Comparison of ENCODE assay signal across 20 cellular contexts in genomic region chr19:33465371-33465770, GRCh38. TPM values are rescaled to one million over a fixed set of nuclear protein-coding genes. Genes with fewer than 3 reads are reported as not detected.
DNase-seq lines count a peak whose midpoint lies in the region; ATAC-seq, FAIRE-seq and TF ChIP-seq lines count a peak whose summit lies in the region.
"Had no signal": no experiment of that assay in that cellular context is flagged by ENCODE, and none has a peak within 500 bp of the region (broad histone marks: within the 10 kb centered on the region; RNA-seq: fewer than 3 reads in every experiment).

No MANE protein-coding gene starts in this region.

- H3K27ac ChIP-seq in right lobe of liver, result no peak overlapping the region
- no peak overlapping the region for H3K27ac ChIP-seq in HepG2 (ENCODE audit: extremely low read length, insufficient read depth, low read length)
- H3K27ac ChIP-seq: RWPE1 had no signal

- TF ChIP-seq CTCF in right lobe of liver (IDR thresholded peaks at IDR 0.05) (no peak), HepG2 (CRISPR knock-in tag; IDR thresholded peaks at IDR 0.05) (no peak), osteocyte (IDR thresholded peaks at IDR 0.05) (no peak)

- in situ Hi-C loops in HepG2 (cut with HindIII; ENCODE audit: extremely low pct_ligation_motif_present, low pct_unique_long_range_greater_than_20kb), result no loop called here

- no peak for ATAC-seq in activated CD8-positive, alpha-beta memory T cell treated with anti-CD3 and anti-CD28 coated beads, Interleukin-2, amount 10 ng/mL, durations not matched to agents 7 days and 5 days
- ATAC-seq in right lobe of liver, result no peak
- no peak for ATAC-seq in HepG2
- ATAC-seq: HCT116, Panc1 had no signal

- H4K20me1 ChIP-seq in HepG2 (ENCODE audit: insufficient read depth, low read length), result no peaks in the 10 kb centered on the region

- POLR2A ChIA-PET in HepG2 (lab: Yijun Ruan, JAX), result no interaction called here

- no peaks in the 10 kb centered on the region for H3K36me3 Mint-ChIP-seq in activated CD8-positive, alpha-beta memory T cell treated with anti-CD3 and anti-CD28 coated beads, Interleukin-2, amount 10 ng/mL, durations not matched to agents 7 days and 5 days
- peaks cover 8% of the 10 kb centered on the region for H3K36me3 Mint-ChIP-seq in osteocyte (ENCODE audit: unreplicated experiment)

- no peaks in the 10 kb centered on the region for H3K9me3 ChIP-seq in right lobe of liver
- no peaks in the 10 kb centered on the region for H3K9me3 ChIP-seq in HepG2 (ENCODE audit: low read length)

- CTCF ChIA-PET in activated CD8-positive, alpha-beta memory T cell treated with anti-CD3 and anti-CD28 coated beads, Interleukin-2, amount 10 ng/mL, durations not matched to agents 7 days and 5 days (lab: Charles Lee), result no interaction called here
- CTCF ChIA-PET in HepG2 (lab: Yijun Ruan, JAX; ENCODE audit: low intra/inter-chr PET ratio, low total read pairs), result no interaction called here

- no peak for FAIRE-seq in HepG2 (lab: Jason Lieb, UNC)
- FAIRE-seq: GM19239, H1 had no signal

- H3K9me3 Mint-ChIP-seq in activated CD8-positive, alpha-beta memory T cell treated with anti-CD3 and anti-CD28 coated beads, Interleukin-2, amount 10 ng/mL, durations not matched to agents 7 days and 5 days (ENCODE audit: low read depth), result no peaks in the 10 kb centered on the region
- no peaks in the 10 kb centered on the region for H3K9me3 Mint-ChIP-seq in osteocyte (ENCODE audit: unreplicated experiment)

- peak; percentile 17 for DNase-seq in activated CD8-positive, alpha-beta memory T cell treated with anti-CD3 and anti-CD28 coated beads, Interleukin-2, amount 50 U/mL, for 48 hours
- DNase-seq in activated CD8-positive, alpha-beta memory T cell treated with anti-CD3 and anti-CD28 coated beads, Interleukin-2, amount 10 ng/mL, durations not matched to agents 7 days and 5 days, result no peak
- DNase-seq in right lobe of liver (peak in 2 of 3 donors; percentile 21 to 25), HepG2 (ENCODE audit: low spot score) (no peak), osteocyte (ENCODE audit: extremely low spot score, unreplicated experiment) (peak; percentile 74), SHP77 (lab: John Stamatoyannopoulos, UW) (no peak), SKM-1 treated with dmso at 0.1 percent for 144 hours (lab: John Stamatoyannopoulos, UW; ENCODE audit: unreplicated experiment) (no peak)
- DNase-seq: Calu3, Karpas-422, NCI-H1436 treated with DMSO at 0.1 percent for 48 hours, NCI-H187 treated with DMSO at 0.1 percent for 48 hours, NCI-H2171 treated with DMSO at 0.1 percent for 48 hours, NCI-H345, NCI-H510A treated with DMSO at 0.1 percent for 48 hours, SIG-M5 had no signal

- H3K4me1 ChIP-seq in right lobe of liver (no peaks in the 10 kb centered on the region), HepG2 (ENCODE audit: insufficient read depth, low read length) (no peaks in the 10 kb centered on the region)

- H3K27me3 Mint-ChIP-seq in activated CD8-positive, alpha-beta memory T cell treated with anti-CD3 and anti-CD28 coated beads, Interleukin-2, amount 10 ng/mL, durations not matched to agents 7 days and 5 days, result no peaks in the 10 kb centered on the region
- no peaks in the 10 kb centered on the region for H3K27me3 Mint-ChIP-seq in osteocyte (ENCODE audit: unreplicated experiment)

- no peak overlapping the region for H3K27ac Mint-ChIP-seq in activated CD8-positive, alpha-beta memory T cell treated with anti-CD3 and anti-CD28 coated beads, Interleukin-2, amount 10 ng/mL, durations not matched to agents 7 days and 5 days
- H3K27ac Mint-ChIP-seq in osteocyte (ENCODE audit: unreplicated experiment), result no peak overlapping the region

- no peaks in the 10 kb centered on the region for H3K27me3 ChIP-seq in right lobe of liver
- no peaks in the 10 kb centered on the region for H3K27me3 ChIP-seq in HepG2 (ENCODE audit: control insufficient read depth in 1 of 2, insufficient read depth in 2 of 2, low read length in 2 of 2)

- no peak overlapping the region for H3K4me2 ChIP-seq in HepG2 (ENCODE audit: low read depth, low read length)

- no TSS peak for BruUV-seq in HepG2 (replicated peaks; lab: Mats Ljungman, UMichigan)

- H3K4me3 Mint-ChIP-seq in activated CD8-positive, alpha-beta memory T cell treated with anti-CD3 and anti-CD28 coated beads, Interleukin-2, amount 10 ng/mL, durations not matched to agents 7 days and 5 days, result no peak overlapping the region
- H3K4me3 Mint-ChIP-seq in osteocyte (ENCODE audit: unreplicated experiment), result no peak overlapping the region

- H3K36me3 ChIP-seq in right lobe of liver (peaks cover 0 to 39% (median 18%) of the 10 kb centered on the region in 4 donors), HepG2 (replicated peaks in 1 of 2; ENCODE audit: control insufficient read depth in 1 of 2, insufficient read depth in 2 of 2, low read length in 2 of 2) (peaks cover 4 to 12% of the 10 kb centered on the region in 2 experiments; a peak in 4 of 5 replicates)

- H3K79me2 ChIP-seq in HepG2 (ENCODE audit: insufficient read depth, low read length), result no peaks in the 10 kb centered on the region

- no peak for TF ChIP-seq RAD21 in HepG2 (CRISPR knock-in tag; IDR thresholded peaks at IDR 0.05)

- WGBS in right lobe of liver (ENCODE audit: insufficient coverage, low coverage, low lambda C conversion rate, missing lambda C conversion rate), result 98% methylated on average over 5 of the region's 9 CpGs
- WGBS in HepG2 (ENCODE audit: low lambda C conversion rate), result 100% methylated on average over 7 of the region's 9 CpGs

- H3K9ac ChIP-seq in HepG2 (ENCODE audit: insufficient read depth, low read depth, low read length), result no peak overlapping the region

- no peaks in the 10 kb centered on the region for H3K4me1 Mint-ChIP-seq in activated CD8-positive, alpha-beta memory T cell treated with anti-CD3 and anti-CD28 coated beads, Interleukin-2, amount 10 ng/mL, durations not matched to agents 7 days and 5 days
- H3K4me1 Mint-ChIP-seq in osteocyte (ENCODE audit: unreplicated experiment), result no peaks in the 10 kb centered on the region

- intact Hi-C loops in right lobe of liver (cut with DNase I) (no loop called here), HepG2 (cut with micrococcal nuclease; ENCODE audit: unreplicated experiment) (no loop called here)

- H3K4me3 ChIP-seq in right lobe of liver (no peak overlapping the region), HepG2 (replicated peaks in 1 of 3; ENCODE audit: insufficient read depth in 1 of 3, low read depth in 2 of 3, low read length in 3 of 3) (no peak overlapping the region)

- TF ChIP-seq POLR2A in right lobe of liver (IDR thresholded peaks at IDR 0.05) (no peak), HepG2 (IDR thresholded peaks at IDR 0.05; ENCODE audit: insufficient read depth in 1 of 2, low read depth in 2 of 2, low read length in 2 of 2) (no peak)

- TF ChIP-seq EP300 in HepG2 (IDR thresholded peaks at IDR 0.05; ENCODE audit: low read depth in 2 of 2, low read length in 2 of 2) (no peak), HepG2 (CRISPR knock-in tag; IDR thresholded peaks at IDR 0.05; ENCODE audit: borderline replicate concordance) (no peak)

- no peak overlapping the region for H2AFZ ChIP-seq in HepG2 (ENCODE audit: low read length)

TF ChIP-seq in HepG2, 621 proteins besides CTCF, POLR2A, EP300 and RAD21 (continues in another document):
- no peak for TF ChIP-seq RBM22 (optimal IDR thresholded peaks at IDR 0.05; ENCODE audit: low read length)
- no peak for TF ChIP-seq TP53 (CRISPR knock-in tag; conservative IDR thresholded peaks at IDR 0.05)
- TF ChIP-seq, protein P1, sequence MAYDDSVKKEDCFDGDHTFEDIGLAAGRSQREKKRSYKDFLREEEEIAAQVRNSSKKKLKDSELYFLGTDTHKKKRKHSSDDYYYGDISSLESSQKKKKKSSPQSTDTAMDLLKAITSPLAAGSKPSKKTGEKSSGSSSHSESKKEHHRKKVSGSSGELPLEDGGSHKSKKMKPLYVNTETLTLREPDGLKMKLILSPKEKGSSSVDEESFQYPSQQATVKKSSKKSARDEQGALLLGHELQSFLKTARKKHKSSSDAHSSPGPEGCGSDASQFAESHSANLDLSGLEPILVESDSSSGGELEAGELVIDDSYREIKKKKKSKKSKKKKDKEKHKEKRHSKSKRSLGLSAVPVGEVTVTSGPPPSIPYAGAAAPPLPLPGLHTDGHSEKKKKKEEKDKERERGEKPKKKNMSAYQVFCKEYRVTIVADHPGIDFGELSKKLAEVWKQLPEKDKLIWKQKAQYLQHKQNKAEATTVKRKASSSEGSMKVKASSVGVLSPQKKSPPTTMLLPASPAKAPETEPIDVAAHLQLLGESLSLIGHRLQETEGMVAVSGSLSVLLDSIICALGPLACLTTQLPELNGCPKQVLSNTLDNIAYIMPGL (CRISPR knock-in tag; IDR thresholded peaks at IDR 0.05; ENCODE audit: borderline replicate concordance in 1 of 2, low read depth in 1 of 2), result no peak
- no peak for TF ChIP-seq BORCS8-MEF2B (CRISPR knock-in tag; IDR thresholded peaks at IDR 0.05)
- no peak for TF ChIP-seq ZNF136 (CRISPR knock-in tag; IDR thresholded peaks at IDR 0.05; ENCODE audit: low read depth)

RNA-seq across cellular contexts. Expression of gene PEPD, which starts 56.2 kb away (rescaled TPM):
- 10 to 100 TPM; 14.9 to 20.3 TPM for total RNA-seq in activated CD8-positive, alpha-beta memory T cell treated with anti-CD3 and anti-CD28 coated beads, Interleukin-2, amount 10 ng/mL, durations not matched to agents 7 days and 5 days
- total RNA-seq in right lobe of liver, result 100 to 1,000 TPM; 121 to 261 (median 167) TPM
- 75.1 and 81.0 TPM in 2 replicates for total RNA-seq in HepG2 (2016; rRNA removed; fragmentation: Illumina TruSeq; extraction: Trizol)
- 12.2 and 14.5 TPM in 2 replicates for total RNA-seq in HepG2 (2016; cell fraction: cytosol; rRNA removed; fragmentation: Illumina TruSeq; extraction: Trizol; ENCODE audit: low read depth)
- total RNA-seq in HepG2 (2016; cell fraction: insoluble cytoplasmic fraction; rRNA removed; fragmentation: Illumina TruSeq; extraction: Trizol), result 76.9 and 79.4 TPM in 2 replicates
- total RNA-seq in HepG2 (2016; cell fraction: membrane; rRNA removed; fragmentation: Illumina TruSeq; extraction: Trizol), result 29.4 and 31.9 TPM in 2 replicates
- total RNA-seq in HepG2 (2016; cell fraction: nucleus; rRNA removed; fragmentation: Illumina TruSeq; extraction: Trizol), result 35.5 and 39.2 TPM in 2 replicates
- 60.7 and 63.7 TPM in 2 replicates for polyA plus RNA-seq in HepG2 (2011; rRNA removed)
- 56.0 and 100 TPM in 2 replicates for polyA plus RNA-seq in HepG2 (2011; cell fraction: cytosol; rRNA removed)
- polyA plus RNA-seq in HepG2 (2011; cell fraction: nucleus; rRNA removed), result 50.1 and 50.6 TPM in 2 replicates
- polyA plus RNA-seq in HepG2 (2012), result 45.4 and 52.9 TPM in 2 replicates
- polyA plus RNA-seq in HepG2 (2016; cell fraction: cytosol; fragmentation: Illumina TruSeq; extraction: Trizol; ENCODE audit: low read depth), result 14.1 and 18.0 TPM in 2 replicates
- polyA plus RNA-seq in HepG2 (2016; cell fraction: insoluble cytoplasmic fraction; fragmentation: Illumina TruSeq; extraction: Trizol; ENCODE audit: low read depth), result 103 and 110 TPM in 2 replicates
- 30.2 and 30.4 TPM in 2 replicates for polyA plus RNA-seq in HepG2 (2016; cell fraction: membrane; fragmentation: Illumina TruSeq; extraction: Trizol; ENCODE audit: low read depth)
- polyA plus RNA-seq in HepG2 (2016; cell fraction: nucleus; fragmentation: Illumina TruSeq; extraction: Trizol; ENCODE audit: insufficient read depth, low read depth), result 79.7 and 88.3 TPM in 2 replicates
- polyA minus RNA-seq in HepG2 (2011; rRNA and poly(A)+ RNA removed; ENCODE audit: low replicate concordance), result 62.3 and 119 TPM in 2 replicates
- 32.5 and 35.0 TPM in 2 replicates for polyA minus RNA-seq in HepG2 (2011; cell fraction: cytosol; rRNA and poly(A)+ RNA removed)
- 14.2 and 19.1 TPM in 2 replicates for polyA minus RNA-seq in HepG2 (2011; cell fraction: nucleus; rRNA and poly(A)+ RNA removed)
- 106 and 113 TPM in 2 replicates for total RNA-seq in osteocyte

Comparison
In these comparisons a context has a peak if more than half of its experiments do, and no peak if none do; other contexts are left out.
1. DNase-seq: peak in activated CD8-positive, alpha-beta memory T cell treated with anti-CD3 and anti-CD28 coated beads, Interleukin-2, amount 50 U/mL, for 48 hours (single experiment), right lobe of liver (2 of 3) and osteocyte (single experiment); none in activated CD8-positive, alpha-beta memory T cell treated with anti-CD3 and anti-CD28 coated beads, Interleukin-2, amount 10 ng/mL, durations not matched to agents 7 days and 5 days (single experiment), HepG2 (single experiment), SHP77 (0 of 2) and SKM-1 treated with dmso at 0.1 percent for 144 hours (single experiment).